Comparison of ENCODE assay signal across 1 cellular context in genomic region chr5:68915079-68915478, GRCh38.
TF ChIP-seq lines count a peak whose summit lies in the region.

No MANE protein-coding gene starts in this region.

TF ChIP-seq in HepG2, 621 proteins besides CTCF, POLR2A, EP300 and RAD21 (continued from another document):
- TF ChIP-seq MAFK (conservative IDR thresholded peaks at IDR 0.05 in 1 of 2, IDR thresholded peaks at IDR 0.05 in 1 of 2; ENCODE audit: low read length in 2 of 2): peak in 1 of 2 experiments; percentile 60; a peak in 2 of 4 replicates
- TF ChIP-seq ZNF557 (CRISPR knock-in tag; IDR thresholded peaks at IDR 0.05): no peak
- no peak for TF ChIP-seq ZSCAN30 (CRISPR knock-in tag; IDR thresholded peaks at IDR 0.05)
- no peak for TF ChIP-seq ZBED4 (CRISPR knock-in tag; IDR thresholded peaks at IDR 0.05; ENCODE audit: borderline replicate concordance)
- TF ChIP-seq MAFF (IDR thresholded peaks at IDR 0.05; ENCODE audit: low read depth, low read length): peak; percentile 38; the same call in 1 of the 2 replicates
TF ChIP-seq in HepG2: peak in this region for 2.
